In genomic region chr6:36676142-36677058, GRCh38 we compare ENCODE assay signal across 9 cellular contexts. TPM values are rescaled to one million over a fixed set of nuclear protein-coding genes. Genes with fewer than 3 reads are reported as not detected.
A peak's percentile ranks its signal among the peaks of the same experiment; 100 is the strongest.
DNase-seq lines count a peak whose midpoint lies in the region; ATAC-seq lines count a peak whose summit lies in the region.
"Had no signal": no experiment of that assay in that cellular context is flagged by ENCODE, and none has a peak within 500 bp of the region (broad histone marks: within the 10 kb centered on the region; RNA-seq: fewer than 3 reads in every experiment).

No MANE protein-coding gene starts in this region.

- H3K4me1 ChIP-seq in SJSA1 (replicated peaks) = peaks cover 43% of the 10 kb centered on the region
- H3K4me1 ChIP-seq in stomach smooth muscle (ENCODE audit: control insufficient read depth, insufficient read depth, low read length) = peaks cover 26% of the 10 kb centered on the region

- H3K9me3 ChIP-seq in SJSA1 (replicated peaks) (no peaks in the 10 kb centered on the region), stomach smooth muscle (ENCODE audit: control insufficient read depth in 2 of 2, low read length in 2 of 2) (no peaks in the 10 kb centered on the region)

- POLR2A ChIA-PET in activated CD4-positive, alpha-beta T cell treated with anti-CD3 and anti-CD28 coated beads for 36 hours (lab: Charles Lee) = no interaction called here

- peaks cover 12% of the 10 kb centered on the region for H3K27me3 Mint-ChIP-seq in activated CD4-positive, alpha-beta T cell treated with anti-CD3 and anti-CD28 coated beads for 36 hours
- H3K27me3 Mint-ChIP-seq: activated naive CD8-positive, alpha-beta T cell had no signal

- CTCF ChIA-PET in activated CD4-positive, alpha-beta T cell treated with anti-CD3 and anti-CD28 coated beads for 36 hours (lab: Charles Lee) = interaction anchor here (0.6 to 1.2 kb wide), 4 partner anchors 61 to 1821 kb away, joined by 3 to 4 read pairs (median 4); no protein-coding TSS in a partner anchor

- peak overlapping the region; percentile 2 to 51 for H3K9ac ChIP-seq in stomach smooth muscle (ENCODE audit: low read length in 2 of 2)

- intact Hi-C loops in activated CD4-positive, alpha-beta T cell treated with anti-CD3 and anti-CD28 coated beads for 36 hours (cut with DNase I, micrococcal nuclease) = loop anchor here in 1 of 2 experiments (5.0 kb wide), 3 partner anchors 479 to 949 kb away; partner anchors contain the start of genes BRPF3 and MAPK14
- intact Hi-C loops in head of caudate nucleus (cut with DNase I) = loop anchor here (5.0 kb wide), 1 partner anchor 81 kb away; no protein-coding TSS in a partner anchor

- no peak overlapping the region for H3K4me3 ChIP-seq in SJSA1
- H3K4me3 ChIP-seq in stomach smooth muscle (ENCODE audit: low read length in 2 of 2) = peak overlapping the region in 1 of 2 donors; percentile 22

- ATAC-seq in activated CD4-positive, alpha-beta T cell treated with anti-CD3 and anti-CD28 coated beads for 36 hours = no peak

- H3K27ac Mint-ChIP-seq in activated CD4-positive, alpha-beta T cell treated with anti-CD3 and anti-CD28 coated beads for 36 hours = peak overlapping the region; percentile 40
- H3K27ac Mint-ChIP-seq: activated naive CD8-positive, alpha-beta T cell had no signal

- peaks cover 28% of the 10 kb centered on the region for H3K4me1 Mint-ChIP-seq in activated CD4-positive, alpha-beta T cell treated with anti-CD3 and anti-CD28 coated beads for 36 hours

- peaks cover 13% of the 10 kb centered on the region for H3K36me3 ChIP-seq in SJSA1
- H3K36me3 ChIP-seq in stomach smooth muscle (ENCODE audit: control insufficient read depth in 2 of 2, insufficient read depth in 2 of 2, low read length in 2 of 2) = no peaks in the 10 kb centered on the region

- H3K27me3 ChIP-seq in SJSA1 (replicated peaks) (no peaks in the 10 kb centered on the region), stomach smooth muscle (ENCODE audit: control insufficient read depth in 1 of 2, insufficient read depth in 2 of 2, low read length in 2 of 2) (no peaks in the 10 kb centered on the region)

- H3K9me3 Mint-ChIP-seq in activated CD4-positive, alpha-beta T cell treated with anti-CD3 and anti-CD28 coated beads for 36 hours (ENCODE audit: low read depth) = no peaks in the 10 kb centered on the region

- peaks cover 10% of the 10 kb centered on the region for H3K36me3 Mint-ChIP-seq in activated CD4-positive, alpha-beta T cell treated with anti-CD3 and anti-CD28 coated beads for 36 hours (ENCODE audit: low read depth)
- H3K36me3 Mint-ChIP-seq: activated naive CD8-positive, alpha-beta T cell had no signal

- peak overlapping the region; percentile 47 for H3K4me3 Mint-ChIP-seq in activated CD4-positive, alpha-beta T cell treated with anti-CD3 and anti-CD28 coated beads for 36 hours
- H3K4me3 Mint-ChIP-seq: activated naive CD8-positive, alpha-beta T cell had no signal

- DNase-seq in activated CD4-positive, alpha-beta T cell treated with anti-CD3 and anti-CD28 coated beads for 36 hours = no peak
- DNase-seq in activated CD4-positive, alpha-beta T cell treated with anti-CD3 and anti-CD28 coated beads, Interleukin-2, amount 50 U/mL, for 1 hour = no peak
- DNase-seq in SJSA1 (ENCODE audit: low read depth in 1 of 2, low spot score in 2 of 2) (peak in 1 of 2 experiments; percentile 48), fibroblast of peridontal ligament (ENCODE audit: extremely low read depth) (peak; percentile 64), head of caudate nucleus (no peak), A172 (ENCODE audit: low spot score) (no peak)
- DNase-seq in stimulated activated CD4-positive, alpha-beta T cell treated with anti-CD3 and anti-CD28 coated beads, Interleukin-2, amount 100 ng/mL, for 24 hours = no peak

- H3K27ac ChIP-seq in SJSA1 = peak overlapping the region; percentile 46
- H3K27ac ChIP-seq in stomach smooth muscle (ENCODE audit: low read length) = peak overlapping the region; percentile 92

RNA-seq across cellular contexts. Expression of gene CDKN1A, which starts 2.1 kb away (rescaled TPM):
- total RNA-seq in activated CD4-positive, alpha-beta T cell treated with anti-CD3 and anti-CD28 coated beads for 36 hours = 10 to 100 TPM; 31.3 to 35.9 TPM
- 125 and 133 TPM in 2 replicates for total RNA-seq in SJSA1 (2014; rRNA removed; shearing (Covaris generic))
- 207 TPM in 2 replicates for total RNA-seq in A172 (2014; rRNA removed; shearing (Covaris generic))

RNA-seq across cellular contexts. Expression of gene RAB44, which starts 21.2 kb away (rescaled TPM):
- under 1 TPM in 1 of 2 experiments, not detected in 1; 0.05 TPM for total RNA-seq in activated CD4-positive, alpha-beta T cell treated with anti-CD3 and anti-CD28 coated beads for 36 hours
- total RNA-seq in SJSA1 (2014; rRNA removed; shearing (Covaris generic)) = not detected in 2 replicates
- not detected in 2 replicates for total RNA-seq in A172 (2014; rRNA removed; shearing (Covaris generic))
